Comparison of ENCODE assay signal across 10 cellular contexts in genomic region chr6:106069478-106069877, GRCh38. TPM values are rescaled to one million over a fixed set of nuclear protein-coding genes. Genes with fewer than 3 reads are reported as not detected.
DNase-seq lines count a peak whose midpoint lies in the region; ATAC-seq and TF ChIP-seq lines count a peak whose summit lies in the region.
"Had no signal": no experiment of that assay in that cellular context is flagged by ENCODE, and none has a peak within 500 bp of the region (broad histone marks: within the 10 kb centered on the region; RNA-seq: fewer than 3 reads in every experiment).

No MANE protein-coding gene starts in this region.

- no peak overlapping the region for H2BK120ac ChIP-seq in mesenchymal stem cell (ENCODE audit: low read depth, low read length)

- no peak overlapping the region for H2AFZ ChIP-seq in mesenchymal stem cell (ENCODE audit: low read depth, low read length)
- H2AFZ ChIP-seq: PC-9 had no signal

- H3K36me3 Mint-ChIP-seq in T-helper 2 cell treated with Interferon-gamma antibody and Interleukin-4, amounts not matched to agents 5 μg/mL and 100 μg/mL, for 36 hours (ENCODE audit: low read depth), result no peaks in the 10 kb centered on the region

- H3K9me3 ChIP-seq in mesenchymal stem cell (ENCODE audit: control insufficient read depth, low read length), result no peaks in the 10 kb centered on the region

- no peak overlapping the region for H3K23ac ChIP-seq in mesenchymal stem cell (ENCODE audit: low read length in 2 of 2)

- in situ Hi-C loops in astrocyte of the spinal cord (cut with HindIII; ENCODE audit: low sequenced_read_pairs), result no loop called here

- H3K36me3 ChIP-seq in mesenchymal stem cell (ENCODE audit: control insufficient read depth in 1 of 2, insufficient read depth in 2 of 2, low read depth in 1 of 2, low read length in 2 of 2), result no peaks in the 10 kb centered on the region

- no peak overlapping the region for H4K91ac ChIP-seq in mesenchymal stem cell (ENCODE audit: low read length)

- H3K4me3 Mint-ChIP-seq in T-helper 2 cell treated with Interferon-gamma antibody and Interleukin-4, amounts not matched to agents 5 μg/mL and 100 μg/mL, for 36 hours, result no peak overlapping the region
- H3K4me3 Mint-ChIP-seq: activated T-helper 17 cell treated with anti-CD3 and anti-CD28 coated beads, Interleukin-2, amount 50 U/mL, for 72 hours had no signal

- H3K4me2 ChIP-seq in mesenchymal stem cell (ENCODE audit: low read length, poor library complexity, severe bottlenecking), result peak overlapping the region; percentile 32
- H3K4me2 ChIP-seq: PC-9 had no signal

- DNase-seq in DMS53 (lab: John Stamatoyannopoulos, UW), result peak; percentile 97
- peak; percentile 87 for DNase-seq in NCI-H2107 (lab: John Stamatoyannopoulos, UW)
- peak; percentile 85 for DNase-seq in astrocyte of the spinal cord (ENCODE audit: low read depth, low spot score)
- peak; percentile 59 for DNase-seq in mesenchymal stem cell
- no peak for DNase-seq in stimulated activated CD4-positive, alpha-beta T cell treated with anti-CD3 and anti-CD28 coated beads, Interleukin-1b, Interleukin-23, amount 100 ng/mL, for 48 hours
- no peak for DNase-seq in T-helper 2 cell treated with Interferon-gamma antibody and Interleukin-4, amounts not matched to agents 5 μg/mL and 100 μg/mL, for 36 hours (ENCODE audit: low spot score)

- peaks cover 4% of the 10 kb centered on the region for H3K4me1 ChIP-seq in mesenchymal stem cell (ENCODE audit: control insufficient read depth, insufficient read depth, low read depth, low read length)

- H4K8ac ChIP-seq in mesenchymal stem cell (ENCODE audit: low read length), result no peak overlapping the region

- peaks cover 4% of the 10 kb centered on the region for H3K4me1 Mint-ChIP-seq in T-helper 2 cell treated with Interferon-gamma antibody and Interleukin-4, amounts not matched to agents 5 μg/mL and 100 μg/mL, for 36 hours (ENCODE audit: low read depth)
- H3K4me1 Mint-ChIP-seq: activated T-helper 17 cell treated with anti-CD3 and anti-CD28 coated beads, Interleukin-2, amount 50 U/mL, for 72 hours had no signal

- H2BK12ac ChIP-seq in mesenchymal stem cell (ENCODE audit: low read length in 2 of 2), result no peak overlapping the region

- no peak overlapping the region for H3K14ac ChIP-seq in mesenchymal stem cell (ENCODE audit: low read length in 2 of 2)

- H3K4me3 ChIP-seq in astrocyte of the spinal cord (ENCODE audit: low read depth, low read length) (no peak overlapping the region), mesenchymal stem cell (ENCODE audit: insufficient read depth in 1 of 2, low read depth in 1 of 2, low read length in 2 of 2) (no peak overlapping the region)
- H3K4me3 ChIP-seq: PC-9 had no signal

- no peak overlapping the region for H3K9ac ChIP-seq in mesenchymal stem cell (ENCODE audit: low read length)

- 54% methylated on average over 8 of the region's 8 CpGs for WGBS in mesenchymal stem cell

- H3K4ac ChIP-seq in mesenchymal stem cell (ENCODE audit: low read depth in 1 of 2, low read length in 2 of 2), result no peak overlapping the region

- H3K27ac Mint-ChIP-seq in T-helper 2 cell treated with Interferon-gamma antibody and Interleukin-4, amounts not matched to agents 5 μg/mL and 100 μg/mL, for 36 hours, result no peak overlapping the region
- H3K27ac Mint-ChIP-seq: activated T-helper 17 cell treated with anti-CD3 and anti-CD28 coated beads, Interleukin-2, amount 50 U/mL, for 72 hours had no signal

- no peak overlapping the region for H3K18ac ChIP-seq in mesenchymal stem cell (ENCODE audit: low read depth in 1 of 2, low read length in 2 of 2)

- TF ChIP-seq CTCF in astrocyte of the spinal cord (IDR thresholded peaks at IDR 0.05; ENCODE audit: low read depth, low read length), result no peak

- no peak overlapping the region for H2BK5ac ChIP-seq in mesenchymal stem cell (ENCODE audit: low read depth, low read length, poor library complexity, severe bottlenecking)

- H2BK15ac ChIP-seq in mesenchymal stem cell (ENCODE audit: low read depth, poor library complexity, severe bottlenecking), result no peak overlapping the region

- peaks cover 10% of the 10 kb centered on the region for H3K27me3 Mint-ChIP-seq in T-helper 2 cell treated with Interferon-gamma antibody and Interleukin-4, amounts not matched to agents 5 μg/mL and 100 μg/mL, for 36 hours (ENCODE audit: low read depth)
- H3K27me3 Mint-ChIP-seq: activated T-helper 17 cell treated with anti-CD3 and anti-CD28 coated beads, Interleukin-2, amount 50 U/mL, for 72 hours had no signal

- no peak overlapping the region for H2AK5ac ChIP-seq in mesenchymal stem cell (ENCODE audit: low read length, severe bottlenecking)

- no peaks in the 10 kb centered on the region for H3K9me3 Mint-ChIP-seq in T-helper 2 cell treated with Interferon-gamma antibody and Interleukin-4, amounts not matched to agents 5 μg/mL and 100 μg/mL, for 36 hours
- H3K9me3 Mint-ChIP-seq: activated T-helper 17 cell treated with anti-CD3 and anti-CD28 coated beads, Interleukin-2, amount 50 U/mL, for 72 hours had no signal

- no peak for ATAC-seq in GM18502 (IDR thresholded peaks at IDR 0.05; ENCODE audit: poor library complexity, unreplicated experiment)
- ATAC-seq in HG03442 (IDR thresholded peaks at IDR 0.05; ENCODE audit: unreplicated experiment), result no peak
- ATAC-seq: activated T-helper 17 cell treated with anti-CD3 and anti-CD28 coated beads, Interleukin-2, amount 50 U/mL, for 72 hours had no signal

- no peak overlapping the region for H3K27ac ChIP-seq in mesenchymal stem cell (ENCODE audit: low read length, poor library complexity, severe bottlenecking)
- H3K27ac ChIP-seq: PC-9 had no signal

- no peaks in the 10 kb centered on the region for H3K79me1 ChIP-seq in mesenchymal stem cell (replicated peaks; ENCODE audit: low read length, poor library complexity, severe bottlenecking)

- H3K27me3 ChIP-seq in mesenchymal stem cell (ENCODE audit: control insufficient read depth in 1 of 2, insufficient read depth in 1 of 2, low read length in 2 of 2), result no peaks in the 10 kb centered on the region

RNA-seq across cellular contexts. Expression of gene PRDM1, which starts 16.7 kb away (rescaled TPM):
- polyA plus RNA-seq in mesenchymal stem cell (2013, experiment 1 of 2), result 7.5 TPM
- 7.3 TPM for polyA plus RNA-seq in mesenchymal stem cell (2013, experiment 2 of 2)

Comparison
In these comparisons a context has a peak if more than half of its experiments do, and no peak if none do; other contexts are left out.
1. DNase-seq: peak in DMS53 (single experiment), NCI-H2107 (single experiment), astrocyte of the spinal cord (single experiment) and mesenchymal stem cell (single experiment); none in stimulated activated CD4-positive, alpha-beta T cell treated with anti-CD3 and anti-CD28 coated beads, Interleukin-1b, Interleukin-23, amount 100 ng/mL, for 48 hours (single experiment) and T-helper 2 cell treated with Interferon-gamma antibody and Interleukin-4, amounts not matched to agents 5 μg/mL and 100 μg/mL, for 36 hours (single experiment).